25 cellular contexts compared by ENCODE assay signal in genomic region chr1:27049127-27049526, GRCh38. TPM values are rescaled to one million over a fixed set of nuclear protein-coding genes. Genes with fewer than 3 reads are reported as not detected.
"Had no signal": no experiment of that assay in that cellular context is flagged by ENCODE, and none has a peak within 500 bp of the region (broad histone marks: within the 10 kb centered on the region; RNA-seq: fewer than 3 reads in every experiment).

No MANE protein-coding gene starts in this region.

- H3K4me1 Mint-ChIP-seq: mesothelial cell of epicardium had no signal

- ATAC-seq: effector memory CD8-positive, alpha-beta T cell; left lung; mucosa of descending colon; psoas muscle; right cardiac atrium; stimulated activated memory B cell treated with anti-CD40 and anti-IgM and Interleukin-4, amounts not matched to agents 10 μg/mL and 1 μg/mL and 100 μg/mL, for 72 hours had no signal

- H3K9me3 ChIP-seq: left lung, mucosa of descending colon, ovary, psoas muscle, spleen, thoracic aorta, tibial nerve, upper lobe of left lung had no signal

- H3K27ac ChIP-seq: left lung, ovary, psoas muscle, skin epidermis, thoracic aorta, tibial nerve, upper lobe of left lung had no signal

- H3K27ac Mint-ChIP-seq: effector memory CD8-positive, alpha-beta T cell; mesothelial cell of epicardium; nephron progenitor cell; stimulated activated memory B cell treated with anti-CD40 and anti-IgM and Interleukin-4, amounts not matched to agents 10 μg/mL and 1 μg/mL and 100 μg/mL, for 72 hours; stimulated activated naive CD8-positive, alpha-beta T cell treated with anti-CD3 and anti-CD28 coated beads, Interleukin-15, Interleukin-2, amounts not matched to agents 100 ng/mL and 50 ng/mL, for 24 hours had no signal

- H3K4me3 ChIP-seq: left lung, mucosa of descending colon, ovary, psoas muscle, skin epidermis, spleen, thoracic aorta, tibial nerve, upper lobe of left lung had no signal

- DNase-seq: cortex of kidney; effector memory CD8-positive, alpha-beta T cell; erythroblast; hypothalamus; kidney; left lung; mesenchymal stem cell; mucosa of descending colon; naive B cell; nephron progenitor cell; occipital lobe; ovary; posterior cingulate gyrus; psoas muscle; right cardiac atrium; spleen; stimulated activated CD4-positive, alpha-beta T cell treated with anti-CD3 and anti-CD28 coated beads, Interleukin-4, amount 100 ng/mL, for 4 hours; upper lobe of left lung had no signal

- H3K36me3 ChIP-seq: left lung, ovary, spleen, thoracic aorta, tibial nerve, upper lobe of left lung had no signal

- H3K9me3 Mint-ChIP-seq: effector memory CD8-positive, alpha-beta T cell; mesothelial cell of epicardium; naive B cell; nephron progenitor cell; stimulated activated memory B cell treated with anti-CD40 and anti-IgM and Interleukin-4, amounts not matched to agents 10 μg/mL and 1 μg/mL and 100 μg/mL, for 72 hours; stimulated activated naive CD8-positive, alpha-beta T cell treated with anti-CD3 and anti-CD28 coated beads, Interleukin-15, Interleukin-2, amounts not matched to agents 100 ng/mL and 50 ng/mL, for 24 hours had no signal

- H3K4me1 ChIP-seq: psoas muscle had no signal

- H3K36me3 Mint-ChIP-seq: mesothelial cell of epicardium; naive B cell; stimulated activated memory B cell treated with anti-CD40 and anti-IgM and Interleukin-4, amounts not matched to agents 10 μg/mL and 1 μg/mL and 100 μg/mL, for 72 hours had no signal

- H3K27me3 ChIP-seq: left lung, ovary, spleen, tibial nerve, upper lobe of left lung had no signal

- H3K4me3 Mint-ChIP-seq: effector memory CD8-positive, alpha-beta T cell; mesothelial cell of epicardium; naive B cell; nephron progenitor cell; stimulated activated memory B cell treated with anti-CD40 and anti-IgM and Interleukin-4, amounts not matched to agents 10 μg/mL and 1 μg/mL and 100 μg/mL, for 72 hours; stimulated activated naive CD8-positive, alpha-beta T cell treated with anti-CD3 and anti-CD28 coated beads, Interleukin-15, Interleukin-2, amounts not matched to agents 100 ng/mL and 50 ng/mL, for 24 hours had no signal

- H3K27me3 Mint-ChIP-seq: stimulated activated memory B cell treated with anti-CD40 and anti-IgM and Interleukin-4, amounts not matched to agents 10 μg/mL and 1 μg/mL and 100 μg/mL, for 72 hours; stimulated activated naive CD8-positive, alpha-beta T cell treated with anti-CD3 and anti-CD28 coated beads, Interleukin-15, Interleukin-2, amounts not matched to agents 100 ng/mL and 50 ng/mL, for 24 hours had no signal

RNA-seq across cellular contexts. Expression of gene TENT5B, which starts 36.5 kb away (rescaled TPM):
- total RNA-seq: frontal cortex had no signal
